Comparison of ENCODE assay signal across 21 cellular contexts in the genomic region with DNA sequence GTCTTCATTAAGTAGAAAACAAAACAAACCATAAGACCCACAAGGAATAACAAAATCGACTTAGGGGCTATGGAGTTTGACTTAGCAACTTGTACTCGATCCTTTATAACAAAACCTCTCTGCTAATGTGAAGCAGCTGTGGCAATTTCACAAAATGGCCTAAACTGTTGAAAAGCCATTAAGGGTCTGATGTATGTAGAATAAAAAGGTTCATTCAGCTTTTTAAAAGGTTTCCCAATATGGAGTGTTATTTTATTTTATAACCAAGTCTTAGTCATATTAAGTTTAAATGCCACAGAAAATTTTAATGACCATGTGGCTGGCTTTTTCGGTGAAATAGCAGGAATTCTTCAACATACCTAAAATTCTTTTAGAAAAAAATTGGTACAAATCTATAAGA.
DNase-seq lines count a peak whose midpoint lies in the region; ATAC-seq and TF ChIP-seq lines count a peak whose summit lies in the region.
"Had no signal": no experiment of that assay in that cellular context is flagged by ENCODE, and none has a peak within 500 bp of the region (broad histone marks: within the 10 kb centered on the region; RNA-seq: fewer than 3 reads in every experiment).

No MANE protein-coding gene starts in this region.

- no peak for TF ChIP-seq RAD21 in SK-N-SH (IDR thresholded peaks at IDR 0.05; ENCODE audit: low read length)

- H3K4me3 ChIP-seq in SK-N-SH (ENCODE audit: low read depth in 2 of 2, low read length in 1 of 2): no peak overlapping the region
- no peak overlapping the region for H3K4me3 ChIP-seq in fibroblast of villous mesenchyme (ENCODE audit: low read depth, low read length)
- H3K4me3 ChIP-seq in neural progenitor cell: no peak overlapping the region
- H3K4me3 ChIP-seq: GM12878, GM23338 had no signal

- CTCF ChIA-PET in SK-N-SH (lab: Yijun Ruan, JAX): interaction anchor here (0.9 to 1.5 kb wide), 3 partner anchors 11 to 55 kb away, joined by 3 to 5 read pairs (median 4); no protein-coding TSS in a partner anchor

- H3K9me3 Mint-ChIP-seq in neural progenitor cell: no peaks in the 10 kb centered on the region
- peaks cover 2% of the 10 kb centered on the region for H3K9me3 Mint-ChIP-seq in stimulated activated effector memory CD8-positive, alpha-beta T cell treated with anti-CD3 and anti-CD28 coated beads, Interleukin-12 subunit alpha, Interleukin-12 subunit beta, amount 100 ng/mL, for 72 hours
- H3K9me3 Mint-ChIP-seq: CD14-positive monocyte, GM23338, T-cell had no signal

- H3K27ac Mint-ChIP-seq in neural progenitor cell: no peak overlapping the region
- H3K27ac Mint-ChIP-seq in stimulated activated effector memory CD8-positive, alpha-beta T cell treated with anti-CD3 and anti-CD28 coated beads, Interleukin-12 subunit alpha, Interleukin-12 subunit beta, amount 100 ng/mL, for 72 hours: no peak overlapping the region
- H3K27ac Mint-ChIP-seq: CD14-positive monocyte, GM23338, T-cell had no signal

- no peaks in the 10 kb centered on the region for H4K20me1 ChIP-seq in SK-N-SH (ENCODE audit: insufficient read depth)
- H4K20me1 ChIP-seq in neural progenitor cell (ENCODE audit: low read depth): no peaks in the 10 kb centered on the region

- H3K36me3 Mint-ChIP-seq in neural progenitor cell: no peaks in the 10 kb centered on the region
- H3K36me3 Mint-ChIP-seq in stimulated activated effector memory CD8-positive, alpha-beta T cell treated with anti-CD3 and anti-CD28 coated beads, Interleukin-12 subunit alpha, Interleukin-12 subunit beta, amount 100 ng/mL, for 72 hours: no peaks in the 10 kb centered on the region
- H3K36me3 Mint-ChIP-seq: CD14-positive monocyte, T-cell had no signal

- DNase-seq in SK-N-SH (no peak), LHCN-M2 (ENCODE audit: low read depth) (peak; percentile 7), fibroblast of villous mesenchyme (ENCODE audit: low read depth) (peak; percentile 17), neural progenitor cell (ENCODE audit: low spot score) (no peak), NCI-H2171 treated with DMSO at 0.1 percent for 48 hours (lab: John Stamatoyannopoulos, UW) (no peak), AG20443 (ENCODE audit: low spot score) (no peak)
- no peak for DNase-seq in stimulated activated effector memory CD8-positive, alpha-beta T cell treated with anti-CD3 and anti-CD28 coated beads, Interleukin-12 subunit alpha, Interleukin-12 subunit beta, amount 100 ng/mL, for 72 hours (ENCODE audit: low spot score in 2 of 2)
- DNase-seq: AML-193, DMS79 treated with DMSO at 0.1 percent for 48 hours, HCEC 1CT, NCI-H1105 treated with DMSO at 0.1 percent for 48 hours, NCI-H1694 treated with DMSO at 0.1 percent for 48 hours, NCI-H510A, NCI-H748 treated with DMSO at 0.1 percent for 48 hours, Right ventricle myocardium superior, T-cell had no signal

- no peak for TF ChIP-seq CTCF in SK-N-SH (IDR thresholded peaks at IDR 0.05)
- no peak for TF ChIP-seq CTCF in fibroblast of villous mesenchyme (IDR thresholded peaks at IDR 0.05; ENCODE audit: insufficient read depth, low read depth, low read length)
- no peak for TF ChIP-seq CTCF in neural progenitor cell (IDR thresholded peaks at IDR 0.05)

- H3K27ac ChIP-seq in SK-N-SH (ENCODE audit: low read depth in 2 of 2, low read length in 1 of 2) (peak overlapping the region in 1 of 2 experiments; percentile 22; a peak in 1 of 4 replicates), neural progenitor cell (no peak overlapping the region)
- H3K27ac ChIP-seq: 22Rv1 had no signal

- no peaks in the 10 kb centered on the region for H3K27me3 Mint-ChIP-seq in neural progenitor cell (ENCODE audit: insufficient read depth, low read depth)
- H3K27me3 Mint-ChIP-seq: T-cell had no signal

- H3K4me3 Mint-ChIP-seq in neural progenitor cell: no peak overlapping the region
- no peak overlapping the region for H3K4me3 Mint-ChIP-seq in stimulated activated effector memory CD8-positive, alpha-beta T cell treated with anti-CD3 and anti-CD28 coated beads, Interleukin-12 subunit alpha, Interleukin-12 subunit beta, amount 100 ng/mL, for 72 hours
- H3K4me3 Mint-ChIP-seq: CD14-positive monocyte, GM23338, T-cell had no signal

- H3K27me3 ChIP-seq in SK-N-SH (ENCODE audit: insufficient read depth) (no peaks in the 10 kb centered on the region), neural progenitor cell (no peaks in the 10 kb centered on the region)

- POLR2A ChIA-PET in SK-N-SH (lab: Yijun Ruan, JAX): no interaction called here

- H3K36me3 ChIP-seq in SK-N-SH (replicated peaks in 1 of 2; ENCODE audit: control insufficient read depth in 1 of 2, insufficient read depth in 2 of 2, low read length in 1 of 2) (no peaks in the 10 kb centered on the region), neural progenitor cell (peaks cover 4% of the 10 kb centered on the region)

- no peak for ATAC-seq in SK-N-SH treated with all-trans-retinoic acid at 6 μM for 48 hours
- ATAC-seq in stimulated activated effector memory CD8-positive, alpha-beta T cell treated with anti-CD3 and anti-CD28 coated beads, Interleukin-12 subunit alpha, Interleukin-12 subunit beta, amount 100 ng/mL, for 72 hours: no peak
- ATAC-seq: GM12878, GM23338, T-cell had no signal

- H3K79me2 ChIP-seq in SK-N-SH (ENCODE audit: insufficient read depth): no peaks in the 10 kb centered on the region
- no peaks in the 10 kb centered on the region for H3K79me2 ChIP-seq in neural progenitor cell (ENCODE audit: low read depth)

- H3K4me1 ChIP-seq in SK-N-SH (ENCODE audit: control insufficient read depth in 1 of 2, insufficient read depth in 2 of 2, low read depth in 1 of 2, low read length in 1 of 2) (no peaks in the 10 kb centered on the region; a peak in 2 of 4 replicates), neural progenitor cell (peaks cover 3% of the 10 kb centered on the region)

- H3K9me3 ChIP-seq in SK-N-SH (no peaks in the 10 kb centered on the region), neural progenitor cell (ENCODE audit: low read depth) (no peaks in the 10 kb centered on the region)

- 47% methylated on average over 3 of the region's 3 CpGs for WGBS in SK-N-SH (ENCODE audit: low lambda C conversion rate)

- H3K4me1 Mint-ChIP-seq in neural progenitor cell: no peaks in the 10 kb centered on the region
- H3K4me1 Mint-ChIP-seq in stimulated activated effector memory CD8-positive, alpha-beta T cell treated with anti-CD3 and anti-CD28 coated beads, Interleukin-12 subunit alpha, Interleukin-12 subunit beta, amount 100 ng/mL, for 72 hours: no peaks in the 10 kb centered on the region
- H3K4me1 Mint-ChIP-seq: CD14-positive monocyte, GM23338, T-cell had no signal

- H3K4me2 ChIP-seq in SK-N-SH (no peak overlapping the region), neural progenitor cell (no peak overlapping the region)
- H3K4me2 ChIP-seq: GM23338 had no signal

- H3F3A ChIP-seq in SK-N-SH (replicated peaks; ENCODE audit: insufficient read depth) (no peaks in the 10 kb centered on the region), neural progenitor cell (ENCODE audit: low read depth) (no peaks in the 10 kb centered on the region)

- no peaks in the 10 kb centered on the region for H3K9me2 ChIP-seq in SK-N-SH

- no peak for TF ChIP-seq EP300 in SK-N-SH (IDR thresholded peaks at IDR 0.05; ENCODE audit: borderline replicate concordance in 1 of 2, low read depth in 1 of 2, low read length in 1 of 2)

- H2AFZ ChIP-seq in SK-N-SH (ENCODE audit: low read depth): no peak overlapping the region
- no peak overlapping the region for H2AFZ ChIP-seq in neural progenitor cell (replicated peaks)
- H2AFZ ChIP-seq: GM23338 had no signal

- H3K9ac ChIP-seq in SK-N-SH: no peak overlapping the region
- H3K9ac ChIP-seq in neural progenitor cell: no peak overlapping the region

TF ChIP-seq in SK-N-SH treated with all-trans-retinoic acid at 6 μM for 48 hours, 23 proteins besides CTCF, POLR2A, EP300 and RAD21:
- 0 out of 2 replicates have a peak, but pooled peaks have one; percentile 17 for TF ChIP-seq TCF4 (CRISPR knock-in tag; IDR thresholded peaks at IDR 0.05; ENCODE audit: borderline replicate concordance)
- TF ChIP-seq, protein P1, sequence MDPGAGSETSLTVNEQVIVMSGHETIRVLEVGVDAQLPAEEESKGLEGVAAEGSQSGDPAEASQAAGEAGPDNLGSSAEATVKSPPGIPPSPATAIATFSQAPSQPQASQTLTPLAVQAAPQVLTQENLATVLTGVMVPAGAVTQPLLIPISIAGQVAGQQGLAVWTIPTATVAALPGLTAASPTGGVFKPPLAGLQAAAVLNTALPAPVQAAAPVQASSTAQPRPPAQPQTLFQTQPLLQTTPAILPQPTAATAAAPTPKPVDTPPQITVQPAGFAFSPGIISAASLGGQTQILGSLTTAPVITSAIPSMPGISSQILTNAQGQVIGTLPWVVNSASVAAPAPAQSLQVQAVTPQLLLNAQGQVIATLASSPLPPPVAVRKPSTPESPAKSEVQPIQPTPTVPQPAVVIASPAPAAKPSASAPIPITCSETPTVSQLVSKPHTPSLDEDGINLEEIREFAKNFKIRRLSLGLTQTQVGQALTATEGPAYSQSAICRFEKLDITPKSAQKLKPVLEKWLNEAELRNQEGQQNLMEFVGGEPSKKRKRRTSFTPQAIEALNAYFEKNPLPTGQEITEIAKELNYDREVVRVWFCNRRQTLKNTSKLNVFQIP (CRISPR knock-in tag; IDR thresholded peaks at IDR 0.05; ENCODE audit: borderline replicate concordance, low read depth): no peak
- 0 out of 2 replicates have a peak, but pooled peaks have one; percentile 39 for TF ChIP-seq ISL1 (CRISPR knock-in tag; IDR thresholded peaks at IDR 0.05)

TF ChIP-seq in SK-N-SH, 30 proteins besides CTCF, POLR2A, EP300 and RAD21 (continues in another document):
- TF ChIP-seq, protein P2, sequence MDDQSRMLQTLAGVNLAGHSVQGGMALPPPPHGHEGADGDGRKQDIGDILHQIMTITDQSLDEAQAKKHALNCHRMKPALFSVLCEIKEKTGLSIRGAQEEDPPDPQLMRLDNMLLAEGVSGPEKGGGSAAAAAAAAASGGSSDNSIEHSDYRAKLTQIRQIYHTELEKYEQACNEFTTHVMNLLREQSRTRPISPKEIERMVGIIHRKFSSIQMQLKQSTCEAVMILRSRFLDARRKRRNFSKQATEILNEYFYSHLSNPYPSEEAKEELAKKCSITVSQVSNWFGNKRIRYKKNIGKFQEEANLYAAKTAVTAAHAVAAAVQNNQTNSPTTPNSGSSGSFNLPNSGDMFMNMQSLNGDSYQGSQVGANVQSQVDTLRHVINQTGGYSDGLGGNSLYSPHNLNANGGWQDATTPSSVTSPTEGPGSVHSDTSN (IDR thresholded peaks at IDR 0.05): no peak

Comparison
In these comparisons a context has a peak if more than half of its experiments do, and no peak if none do; other contexts are left out.
1. DNase-seq: peak in LHCN-M2 (single experiment) and fibroblast of villous mesenchyme (single experiment); none in SK-N-SH (single experiment), neural progenitor cell (single experiment), NCI-H2171 treated with DMSO at 0.1 percent for 48 hours (single experiment), stimulated activated effector memory CD8-positive, alpha-beta T cell treated with anti-CD3 and anti-CD28 coated beads, Interleukin-12 subunit alpha, Interleukin-12 subunit beta, amount 100 ng/mL, for 72 hours (0 of 2) and AG20443 (single experiment).